16 cellular contexts compared by ENCODE assay signal in genomic region chr3:161050929-161051328, GRCh38. TPM values are rescaled to one million over a fixed set of nuclear protein-coding genes. Genes with fewer than 3 reads are reported as not detected.
A peak's percentile ranks its signal among the peaks of the same experiment; 100 is the strongest.
DNase-seq lines count a peak whose midpoint lies in the region; ATAC-seq and TF ChIP-seq lines count a peak whose summit lies in the region.
"Had no signal": no experiment of that assay in that cellular context is flagged by ENCODE, and none has a peak within 500 bp of the region (broad histone marks: within the 10 kb centered on the region; RNA-seq: fewer than 3 reads in every experiment).

No MANE protein-coding gene starts in this region.

- no peak overlapping the region for H3K4me3 Mint-ChIP-seq in stimulated activated naive CD8-positive, alpha-beta T cell treated with anti-CD3 and anti-CD28 coated beads, Interleukin-15, Interleukin-2, amounts not matched to agents 100 ng/mL and 50 ng/mL, for 24 hours
- H3K4me3 Mint-ChIP-seq in stimulated activated naive CD8-positive, alpha-beta T cell treated with anti-CD3 and anti-CD28 coated beads, Interleukin-15, amount 100 ng/mL, for 72 hours, result no peak overlapping the region
- H3K4me3 Mint-ChIP-seq: activated CD8-positive, alpha-beta T cell treated with anti-CD3 and anti-CD28 coated beads, Interleukin-2, amount 10 ng/mL, durations not matched to agents 7 days and 5 days had no signal

- 89 to 95% methylated on average over 3 of the region's 3 CpGs for WGBS in thyroid gland, 2 donors

- DNase-seq in stimulated activated naive CD8-positive, alpha-beta T cell treated with anti-CD3 and anti-CD28 coated beads, Interleukin-15, Interleukin-2, amounts not matched to agents 100 U/mL and 50 U/mL, for 24 hours, result no peak
- DNase-seq in NOMO-1 treated with dmso at 0.1 percent for 144 hours (lab: John Stamatoyannopoulos, UW; ENCODE audit: unreplicated experiment), result peak; percentile 40
- DNase-seq in stimulated activated naive CD8-positive, alpha-beta T cell treated with anti-CD3 and anti-CD28 coated beads, Interleukin-15, amount 100 ng/mL, for 72 hours, result no peak
- no peak for DNase-seq in thyroid gland
- DNase-seq in inferior parietal cortex (ENCODE audit: extremely low spot score), result no peak
- no peak for DNase-seq in NCI-H1105 (lab: John Stamatoyannopoulos, UW)
- DNase-seq: activated CD8-positive, alpha-beta T cell treated with anti-CD3 and anti-CD28 coated beads, Interleukin-2, amount 10 ng/mL, durations not matched to agents 7 days and 5 days; amygdala; left lung; NCI-H345; posterior cingulate gyrus; small intestine had no signal

- H3K36me3 ChIP-seq in thyroid gland, result no peaks in the 10 kb centered on the region
- H3K36me3 ChIP-seq: left lung had no signal

- H3K36me3 Mint-ChIP-seq in stimulated activated naive CD8-positive, alpha-beta T cell treated with anti-CD3 and anti-CD28 coated beads, Interleukin-15, Interleukin-2, amounts not matched to agents 100 ng/mL and 50 ng/mL, for 24 hours (ENCODE audit: low read depth), result no peaks in the 10 kb centered on the region

- no peaks in the 10 kb centered on the region for H3K27me3 Mint-ChIP-seq in stimulated activated naive CD8-positive, alpha-beta T cell treated with anti-CD3 and anti-CD28 coated beads, Interleukin-15, Interleukin-2, amounts not matched to agents 100 ng/mL and 50 ng/mL, for 24 hours
- no peaks in the 10 kb centered on the region for H3K27me3 Mint-ChIP-seq in stimulated activated naive CD8-positive, alpha-beta T cell treated with anti-CD3 and anti-CD28 coated beads, Interleukin-15, amount 100 ng/mL, for 72 hours

- no peaks in the 10 kb centered on the region for H3K9me3 ChIP-seq in thyroid gland
- H3K9me3 ChIP-seq: left lung had no signal

- intact Hi-C loops in thyroid gland (cut with DNase I), result no loop called here

- no peak overlapping the region for H3K4me3 ChIP-seq in thyroid gland (replicated peaks in 1 of 3)
- H3K4me3 ChIP-seq: left lung had no signal

- H3K27ac ChIP-seq in thyroid gland, result no peak overlapping the region
- H3K27ac ChIP-seq: C4-2B, left lung had no signal

- H3K4me1 ChIP-seq in thyroid gland, result no peaks in the 10 kb centered on the region
- H3K4me1 ChIP-seq: left lung had no signal

- TF ChIP-seq CTCF in thyroid gland (IDR thresholded peaks at IDR 0.05), result no peak

- H3K27me3 ChIP-seq in thyroid gland, result no peaks in the 10 kb centered on the region
- H3K27me3 ChIP-seq: left lung had no signal

- TF ChIP-seq POLR2A in thyroid gland (IDR thresholded peaks at IDR 0.05), result no peak

- peak overlapping the region; percentile 20 for H3K27ac Mint-ChIP-seq in stimulated activated naive CD8-positive, alpha-beta T cell treated with anti-CD3 and anti-CD28 coated beads, Interleukin-15, Interleukin-2, amounts not matched to agents 100 ng/mL and 50 ng/mL, for 24 hours
- no peak overlapping the region for H3K27ac Mint-ChIP-seq in stimulated activated naive CD8-positive, alpha-beta T cell treated with anti-CD3 and anti-CD28 coated beads, Interleukin-15, amount 100 ng/mL, for 72 hours
- H3K27ac Mint-ChIP-seq: activated CD8-positive, alpha-beta T cell treated with anti-CD3 and anti-CD28 coated beads, Interleukin-2, amount 10 ng/mL, durations not matched to agents 7 days and 5 days had no signal

- H3K9me3 Mint-ChIP-seq in stimulated activated naive CD8-positive, alpha-beta T cell treated with anti-CD3 and anti-CD28 coated beads, Interleukin-15, Interleukin-2, amounts not matched to agents 100 ng/mL and 50 ng/mL, for 24 hours, result no peaks in the 10 kb centered on the region
- peaks cover 0 to 4% of the 10 kb centered on the region in 2 donors for H3K9me3 Mint-ChIP-seq in stimulated activated naive CD8-positive, alpha-beta T cell treated with anti-CD3 and anti-CD28 coated beads, Interleukin-15, amount 100 ng/mL, for 72 hours

- ATAC-seq in stimulated activated naive CD8-positive, alpha-beta T cell treated with anti-CD3 and anti-CD28 coated beads, Interleukin-15, Interleukin-2, amounts not matched to agents 100 U/mL and 50 U/mL, for 24 hours, result no peak
- peak; percentile 87 for ATAC-seq in HG03025 (IDR thresholded peaks at IDR 0.05; ENCODE audit: low FRiP score, unreplicated experiment)
- ATAC-seq in stimulated activated naive CD8-positive, alpha-beta T cell treated with anti-CD3 and anti-CD28 coated beads, Interleukin-15, amount 100 ng/mL, for 72 hours, result peak; percentile 39
- ATAC-seq: activated CD8-positive, alpha-beta T cell treated with anti-CD3 and anti-CD28 coated beads, Interleukin-2, amount 10 ng/mL, durations not matched to agents 7 days and 5 days; left lung had no signal

- peaks cover 24% of the 10 kb centered on the region for H3K4me1 Mint-ChIP-seq in stimulated activated naive CD8-positive, alpha-beta T cell treated with anti-CD3 and anti-CD28 coated beads, Interleukin-15, Interleukin-2, amounts not matched to agents 100 ng/mL and 50 ng/mL, for 24 hours (ENCODE audit: low read depth)
- peaks cover 43% of the 10 kb centered on the region for H3K4me1 Mint-ChIP-seq in stimulated activated naive CD8-positive, alpha-beta T cell treated with anti-CD3 and anti-CD28 coated beads, Interleukin-15, amount 100 ng/mL, for 72 hours

RNA-seq across cellular contexts. Expression of gene B3GALNT1, which starts 54.2 kb away (rescaled TPM):
- total RNA-seq in thyroid gland, result 10 to 100 TPM; 22.3 to 42.2 (median 30.2) TPM
- total RNA-seq: OCI-LY7 had no signal
